ENCODE assay signal across 23 cellular contexts in genomic region chr1:83976920-83977319, GRCh38. TPM values are rescaled to one million over a fixed set of nuclear protein-coding genes. Genes with fewer than 3 reads are reported as not detected.
DNase-seq lines count a peak whose midpoint lies in the region; ATAC-seq, FAIRE-seq and TF ChIP-seq lines count a peak whose summit lies in the region.
"Had no signal": no experiment of that assay in that cellular context is flagged by ENCODE, and none has a peak within 500 bp of the region (broad histone marks: within the 10 kb centered on the region; RNA-seq: fewer than 3 reads in every experiment).

No MANE protein-coding gene starts in this region.

- BruUV-seq in Calu3 (replicated peaks; lab: Mats Ljungman, UMichigan), result no TSS peak

- CTCF ChIA-PET in Calu3 (lab: Charles Lee), result no interaction called here

- no peaks in the 10 kb centered on the region for H3K9me3 Mint-ChIP-seq in Calu3 (ENCODE audit: low read depth, unreplicated experiment)
- H3K9me3 Mint-ChIP-seq: CD8-positive, alpha-beta T cell; HFFc6 had no signal

- H3K4me1 Mint-ChIP-seq in Calu3 (ENCODE audit: low read depth, unreplicated experiment), result no peaks in the 10 kb centered on the region
- H3K4me1 Mint-ChIP-seq: B cell; CD4-positive, CD25-positive, alpha-beta regulatory T cell had no signal

- no peaks in the 10 kb centered on the region for H3K9me3 ChIP-seq in pancreas
- no peaks in the 10 kb centered on the region for H3K9me3 ChIP-seq in body of pancreas
- H3K9me3 ChIP-seq: BLaER1, Caco-2, HAP-1 had no signal

- WGBS in pancreas, 2 donors, result 97% methylated on average over 4 of the region's 4 CpGs
- 71 to 97% methylated on average over 4 of the region's 4 CpGs for WGBS in body of pancreas, 2 donors

- no peak overlapping the region for H3K27ac Mint-ChIP-seq in Calu3 (ENCODE audit: unreplicated experiment)
- H3K27ac Mint-ChIP-seq: B cell; CD4-positive, CD25-positive, alpha-beta regulatory T cell; CD8-positive, alpha-beta T cell; HFFc6 had no signal

- no peak overlapping the region for H3K4me3 Mint-ChIP-seq in Calu3 (ENCODE audit: low read depth, unreplicated experiment)
- H3K4me3 Mint-ChIP-seq: B cell; CD4-positive, CD25-positive, alpha-beta regulatory T cell; CD8-positive, alpha-beta T cell; HFFc6 had no signal

- no peaks in the 10 kb centered on the region for H3K4me1 ChIP-seq in pancreas
- no peaks in the 10 kb centered on the region for H3K4me1 ChIP-seq in body of pancreas
- H3K4me1 ChIP-seq: BLaER1, Caco-2, HAP-1 had no signal

- no peak for ATAC-seq in pancreas
- no peak for ATAC-seq in body of pancreas
- ATAC-seq: CD8-positive, alpha-beta T cell had no signal

- FAIRE-seq in A204.1 (lab: Jason Lieb, UNC), result peak; percentile 46
- FAIRE-seq in G401.6 (lab: Jason Lieb, UNC), result peak; percentile 19
- peak; percentile 26 for FAIRE-seq in frontal cortex (lab: Jason Lieb, UNC)
- FAIRE-seq in pancreas (lab: Jason Lieb, UNC), result peak; percentile 88
- FAIRE-seq: D721Med, GM12892, H54 had no signal

- intact Hi-C loops in pancreas (cut with DNase I) (no loop called here), Calu3 (cut with micrococcal nuclease; ENCODE audit: unreplicated experiment) (no loop called here), cardiac septum (cut with DNase I) (no loop called here), body of pancreas (cut with DNase I) (no loop called here)

- DNase-seq in frontal cortex (ENCODE audit: low spot score in 2 of 2), result no peak
- DNase-seq in pancreas, result no peak
- no peak for DNase-seq in Calu3
- no peak for DNase-seq in cardiac septum (ENCODE audit: low spot score)
- DNase-seq in body of pancreas, result no peak
- DNase-seq: 8988T; Caco-2; CD4-positive, CD25-positive, alpha-beta regulatory T cell; CD8-positive, alpha-beta T cell; DMS 273 treated with DMSO at 0.1 percent for 48 hours; DMS79; GOT3; HFFc6 had no signal

- H3K27ac ChIP-seq in pancreas, result no peak overlapping the region
- no peak overlapping the region for H3K27ac ChIP-seq in body of pancreas
- H3K27ac ChIP-seq: BLaER1, C4-2B had no signal

- TF ChIP-seq POLR2A in body of pancreas (IDR thresholded peaks at IDR 0.05), result no peak

- TF ChIP-seq CTCF in pancreas (IDR thresholded peaks at IDR 0.05) (no peak), Calu3 (IDR thresholded peaks at IDR 0.05; ENCODE audit: unreplicated experiment) (no peak), body of pancreas (IDR thresholded peaks at IDR 0.05) (no peak)

- no peaks in the 10 kb centered on the region for H3K27me3 Mint-ChIP-seq in Calu3 (ENCODE audit: unreplicated experiment)

- H3K27me3 ChIP-seq in pancreas (no peaks in the 10 kb centered on the region), body of pancreas (no peaks in the 10 kb centered on the region)
- H3K27me3 ChIP-seq: BLaER1 had no signal

- H3K36me3 ChIP-seq in pancreas (no peaks in the 10 kb centered on the region), body of pancreas (replicated peaks in 1 of 2; ENCODE audit: insufficient read depth in 1 of 2, low read depth in 2 of 2) (no peaks in the 10 kb centered on the region)
- H3K36me3 ChIP-seq: BLaER1, HAP-1 had no signal

- H3K4me3 ChIP-seq in pancreas (no peak overlapping the region), body of pancreas (no peak overlapping the region)
- H3K4me3 ChIP-seq: BLaER1, HAP-1 had no signal

- no peaks in the 10 kb centered on the region for H3K36me3 Mint-ChIP-seq in Calu3 (ENCODE audit: insufficient read depth, unreplicated experiment)
- H3K36me3 Mint-ChIP-seq: CD4-positive, CD25-positive, alpha-beta regulatory T cell; CD8-positive, alpha-beta T cell had no signal

RNA-seq across cellular contexts. Expression of gene TTLL7, which starts 22.0 kb away (rescaled TPM):
- 134 TPM for total RNA-seq in frontal cortex
- total RNA-seq in pancreas, result 10 to 100 TPM; 10.5 to 22.4 (median 13.1) TPM
- polyA plus RNA-seq in pancreas, result 10 to 100 TPM; 11.2 to 13.9 TPM
- 4.6 and 9.0 TPM in 2 replicates for total RNA-seq in Calu3 (2022)
- 24.8 TPM for total RNA-seq in cardiac septum
- 10 to 100 TPM; 25.7 to 29.0 TPM for total RNA-seq in body of pancreas
- total RNA-seq: B cell; CD8-positive, alpha-beta T cell; G401 had no signal
